In genomic region chr6:32868257-32868788, GRCh38 we compare ENCODE assay signal across 8 cellular contexts. TPM values are rescaled to one million over a fixed set of nuclear protein-coding genes. Genes with fewer than 3 reads are reported as not detected.
DNase-seq lines count a peak whose midpoint lies in the region; ATAC-seq lines count a peak whose summit lies in the region.

No MANE protein-coding gene starts in this region.

- DNase-seq in Daoy (ENCODE audit: low read depth) (peak; percentile 75), Kasumi-1 (lab: John Stamatoyannopoulos, UW) (peak; percentile 74 to 77), SK-N-DZ (ENCODE audit: low spot score) (peak; percentile 69), germinal center (ENCODE audit: low spot score) (peak; percentile 67), pons (ENCODE audit: low spot score) (peak; percentile 87), ureter (ENCODE audit: low spot score) (peak; percentile 83)
- peak; percentile 94 for DNase-seq in activated effector memory CD4-positive, alpha-beta T cell treated with anti-CD3 and anti-CD28 coated beads, Interleukin-2, amount 50 U/mL, for 16 hours

- ATAC-seq in HG03175 (IDR thresholded peaks at IDR 0.05; ENCODE audit: unreplicated experiment) = no peak

RNA-seq across cellular contexts. Expression of gene PSMB9, which starts 14.3 kb away (rescaled TPM):
- 76.5 and 99.3 TPM in 2 replicates for total RNA-seq in Daoy (2014; rRNA removed; shearing (Covaris generic))
- polyA plus RNA-seq in SK-N-DZ (2014; cell fraction: cytosol; rRNA removed) = not detected in 2 replicates
- not detected in 2 replicates for polyA plus RNA-seq in SK-N-DZ (2014; cell fraction: nucleus; rRNA removed)
- 20.1 TPM for total RNA-seq in ureter

RNA-seq across cellular contexts. Expression of gene TAP1, which starts 14.8 kb away (rescaled TPM):
- total RNA-seq in Daoy (2014; rRNA removed; shearing (Covaris generic)) = 74.7 and 78.8 TPM in 2 replicates
- not detected in 2 replicates for polyA plus RNA-seq in SK-N-DZ (2014; cell fraction: cytosol; rRNA removed)
- polyA plus RNA-seq in SK-N-DZ (2014; cell fraction: nucleus; rRNA removed) = not detected in 2 replicates
- 26.3 TPM for total RNA-seq in ureter

RNA-seq across cellular contexts. Expression of gene PSMB8, which starts 24.5 kb away (rescaled TPM):
- 108 and 133 TPM in 2 replicates for total RNA-seq in Daoy (2014; rRNA removed; shearing (Covaris generic))
- polyA plus RNA-seq in SK-N-DZ (2014; cell fraction: cytosol; rRNA removed) = not detected in 2 replicates
- not detected in 2 replicates for polyA plus RNA-seq in SK-N-DZ (2014; cell fraction: nucleus; rRNA removed)
- 44.9 TPM for total RNA-seq in ureter

RNA-seq across cellular contexts. Expression of gene TAP2, which starts 29.8 kb away (rescaled TPM):
- total RNA-seq in Daoy (2014; rRNA removed; shearing (Covaris generic)) = 41.9 and 183 TPM in 2 replicates
- polyA plus RNA-seq in SK-N-DZ (2014; cell fraction: cytosol; rRNA removed) = 0.71 and 1.2 TPM in 2 replicates
- polyA plus RNA-seq in SK-N-DZ (2014; cell fraction: nucleus; rRNA removed) = 0.37 and 1.2 TPM in 2 replicates
- total RNA-seq in ureter = 40.1 TPM

RNA-seq across cellular contexts. Expression of gene HLA-DOB, which starts 51.5 kb away (rescaled TPM):
- total RNA-seq in Daoy (2014; rRNA removed; shearing (Covaris generic)) = 0.63 TPM in 1 of 2 replicates, not detected in the other
- 0.21 TPM in 1 of 2 replicates, not detected in the other for polyA plus RNA-seq in SK-N-DZ (2014; cell fraction: cytosol; rRNA removed)
- not detected in 2 replicates for polyA plus RNA-seq in SK-N-DZ (2014; cell fraction: nucleus; rRNA removed)
- total RNA-seq in ureter = 1.9 TPM
